In genomic region chr9:136361047-136361756, GRCh38 we compare ENCODE assay signal across 15 cellular contexts. TPM values are rescaled to one million over a fixed set of nuclear protein-coding genes. Genes with fewer than 3 reads are reported as not detected.
DNase-seq lines count a peak whose midpoint lies in the region; ATAC-seq and TF ChIP-seq lines count a peak whose summit lies in the region.
"Had no signal": no experiment of that assay in that cellular context is flagged by ENCODE, and none has a peak within 500 bp of the region (broad histone marks: within the 10 kb centered on the region; RNA-seq: fewer than 3 reads in every experiment).

No MANE protein-coding gene starts in this region.

- peak overlapping the region; percentile 0 for H2BK120ac ChIP-seq in mesenchymal stem cell (ENCODE audit: low read depth, low read length)

- no peaks in the 10 kb centered on the region for H3K27me3 ChIP-seq in heart right ventricle
- H3K27me3 ChIP-seq in mammary epithelial cell (ENCODE audit: insufficient read depth, low read length) = no peaks in the 10 kb centered on the region
- no peaks in the 10 kb centered on the region for H3K27me3 ChIP-seq in mesenchymal stem cell (ENCODE audit: control insufficient read depth in 1 of 2, insufficient read depth in 1 of 2, low read length in 2 of 2)
- no peaks in the 10 kb centered on the region for H3K27me3 ChIP-seq in upper lobe of right lung

- no peaks in the 10 kb centered on the region for H3K79me2 ChIP-seq in mammary epithelial cell (ENCODE audit: insufficient read depth, low read length)

- no peak overlapping the region for H3K4me3 Mint-ChIP-seq in immature natural killer cell
- H3K4me3 Mint-ChIP-seq: activated CD4-positive, alpha-beta T cell treated with anti-CD3 and anti-CD28 coated beads, Interleukin-2, amount 10 ng/mL, durations not matched to agents 24 days and 14 days; T-helper 2 cell treated with Interferon-gamma antibody and Interleukin-4, amounts not matched to agents 5 μg/mL and 100 μg/mL, for 36 hours had no signal

- H3K9me3 Mint-ChIP-seq in immature natural killer cell = no peaks in the 10 kb centered on the region
- H3K9me3 Mint-ChIP-seq: activated CD4-positive, alpha-beta T cell treated with anti-CD3 and anti-CD28 coated beads, Interleukin-2, amount 10 ng/mL, durations not matched to agents 24 days and 14 days; naive B cell; T-helper 2 cell treated with Interferon-gamma antibody and Interleukin-4, amounts not matched to agents 5 μg/mL and 100 μg/mL, for 36 hours had no signal

- H2BK12ac ChIP-seq in mesenchymal stem cell (ENCODE audit: low read length in 2 of 2) = peak overlapping the region in 1 of 2 experiments; percentile 89

- H3K4me3 ChIP-seq in heart right ventricle (no peak overlapping the region), mammary epithelial cell (replicated peaks in 1 of 3; ENCODE audit: insufficient read depth in 1 of 3, low read depth in 2 of 3, low read length in 3 of 3) (no peak overlapping the region), mesenchymal stem cell (ENCODE audit: insufficient read depth in 1 of 2, low read depth in 1 of 2, low read length in 2 of 2) (no peak overlapping the region), upper lobe of right lung (no peak overlapping the region)

- H3K9me3 ChIP-seq in heart right ventricle = no peaks in the 10 kb centered on the region
- no peaks in the 10 kb centered on the region for H3K9me3 ChIP-seq in mammary epithelial cell (replicated peaks; ENCODE audit: insufficient read depth, low read length)
- no peaks in the 10 kb centered on the region for H3K9me3 ChIP-seq in mesenchymal stem cell (ENCODE audit: control insufficient read depth, low read length)
- H3K9me3 ChIP-seq in upper lobe of right lung = no peaks in the 10 kb centered on the region

- H3K27ac ChIP-seq in heart right ventricle = peak overlapping the region in 9 of 10 donors; percentile 46 to 100 (median 91)
- H3K27ac ChIP-seq in mammary epithelial cell (ENCODE audit: insufficient read depth, low read depth, low read length) = no peak overlapping the region
- H3K27ac ChIP-seq in mesenchymal stem cell (ENCODE audit: low read length, poor library complexity, severe bottlenecking) = no peak overlapping the region
- peak overlapping the region; percentile 30 for H3K27ac ChIP-seq in upper lobe of right lung

- no peak overlapping the region for H2AK5ac ChIP-seq in mesenchymal stem cell (ENCODE audit: low read length, severe bottlenecking)

- peak overlapping the region; percentile 84 for H4K8ac ChIP-seq in mesenchymal stem cell (ENCODE audit: low read length)

- DNase-seq in heart right ventricle (no peak), left ventricle myocardium superior (no peak), mammary epithelial cell (no peak), mesenchymal stem cell (peak; percentile 65), upper lobe of right lung (no peak), NCI-H1092 treated with DMSO at 0.1 percent for 48 hours (lab: John Stamatoyannopoulos, UW) (no peak), immature natural killer cell (no peak)
- DNase-seq: activated CD4-positive, alpha-beta T cell treated with anti-CD3 and anti-CD28 coated beads, Interleukin-2, amount 10 ng/mL, durations not matched to agents 24 days and 14 days; foreskin melanocyte; kidney; naive B cell; NCI-H82 had no signal

- BruUV-seq in mammary epithelial cell (replicated peaks; lab: Mats Ljungman, UMichigan) = no TSS peak

- peaks cover 11% of the 10 kb centered on the region for H3K79me1 ChIP-seq in mesenchymal stem cell (replicated peaks; ENCODE audit: low read length, poor library complexity, severe bottlenecking)

- H3K36me3 Mint-ChIP-seq in immature natural killer cell = no peaks in the 10 kb centered on the region
- H3K36me3 Mint-ChIP-seq: naive B cell had no signal

- dilution Hi-C loops in mammary epithelial cell (cut with HindIII; ENCODE audit: low sequenced_read_pairs) = no loop called here

- H3K4me1 ChIP-seq in heart right ventricle = peaks cover 13 to 51% (median 31%) of the 10 kb centered on the region in 9 donors
- H3K4me1 ChIP-seq in mammary epithelial cell (ENCODE audit: insufficient read depth, low read length) = peaks cover 35% of the 10 kb centered on the region
- H3K4me1 ChIP-seq in mesenchymal stem cell (ENCODE audit: control insufficient read depth, insufficient read depth, low read depth, low read length) = peaks cover 55% of the 10 kb centered on the region
- peaks cover 12% of the 10 kb centered on the region for H3K4me1 ChIP-seq in upper lobe of right lung

- H3K27ac Mint-ChIP-seq in immature natural killer cell = no peak overlapping the region
- H3K27ac Mint-ChIP-seq: activated CD4-positive, alpha-beta T cell treated with anti-CD3 and anti-CD28 coated beads, Interleukin-2, amount 10 ng/mL, durations not matched to agents 24 days and 14 days; T-helper 2 cell treated with Interferon-gamma antibody and Interleukin-4, amounts not matched to agents 5 μg/mL and 100 μg/mL, for 36 hours had no signal

- peak overlapping the region in 1 of 2 experiments; percentile 63 for H3K23ac ChIP-seq in mesenchymal stem cell (ENCODE audit: low read length in 2 of 2)

- H3K4ac ChIP-seq in mesenchymal stem cell (ENCODE audit: low read depth in 1 of 2, low read length in 2 of 2) = peak overlapping the region; percentile 74 to 77

- TF ChIP-seq CTCF in heart right ventricle (IDR thresholded peaks at IDR 0.05) = no peak
- TF ChIP-seq CTCF in mammary epithelial cell (conservative IDR thresholded peaks at IDR 0.05 in 1 of 2, IDR thresholded peaks at IDR 0.05 in 1 of 2; ENCODE audit: extremely low read depth in 1 of 2, insufficient read depth in 1 of 2, low read depth in 1 of 2, low read length in 2 of 2) = no peak
- TF ChIP-seq CTCF in upper lobe of right lung (IDR thresholded peaks at IDR 0.05) = no peak

- CTCF ChIA-PET in mammary epithelial cell (lab: Charles Lee; ENCODE audit: low non-redundant PET) = no interaction called here

- H2BK15ac ChIP-seq in mesenchymal stem cell (ENCODE audit: low read depth, poor library complexity, severe bottlenecking) = no peak overlapping the region

- H3K4me1 Mint-ChIP-seq in immature natural killer cell = peaks cover 0 to 2% of the 10 kb centered on the region in 2 donors

- H3K36me3 ChIP-seq in heart right ventricle (peaks cover 0 to 37% (median 0%) of the 10 kb centered on the region in 9 donors), mammary epithelial cell (ENCODE audit: insufficient read depth, low read length) (no peaks in the 10 kb centered on the region), mesenchymal stem cell (ENCODE audit: control insufficient read depth in 1 of 2, insufficient read depth in 2 of 2, low read depth in 1 of 2, low read length in 2 of 2) (peaks cover 20 to 76% of the 10 kb centered on the region in 2 experiments), upper lobe of right lung (peaks cover 4% of the 10 kb centered on the region)

- peak overlapping the region in 1 of 2 experiments; percentile 94 for H3K14ac ChIP-seq in mesenchymal stem cell (ENCODE audit: low read length in 2 of 2)

- peaks cover 0 to 5% (median 2%) of the 10 kb centered on the region in 3 donors for H3K27me3 Mint-ChIP-seq in immature natural killer cell (ENCODE audit: low read depth in 3 of 3)
- H3K27me3 Mint-ChIP-seq: activated CD4-positive, alpha-beta T cell treated with anti-CD3 and anti-CD28 coated beads, Interleukin-2, amount 10 ng/mL, durations not matched to agents 24 days and 14 days had no signal

- H3K18ac ChIP-seq in mesenchymal stem cell (ENCODE audit: low read depth in 1 of 2, low read length in 2 of 2) = peak overlapping the region; percentile 69 to 90

- WGBS in heart right ventricle, 2 donors = 75 to 79% methylated on average over 43 of the region's 43 CpGs
- 55% methylated on average over 43 of the region's 43 CpGs for WGBS in mammary epithelial cell (ENCODE audit: low coverage, missing lambda C conversion rate)
- WGBS in mesenchymal stem cell = 65% methylated on average over 43 of the region's 43 CpGs

- no peak overlapping the region for H2AFZ ChIP-seq in mammary epithelial cell (ENCODE audit: low read depth, low read length)
- H2AFZ ChIP-seq in mesenchymal stem cell (ENCODE audit: low read depth, low read length) = no peak overlapping the region

- intact Hi-C loops in heart right ventricle (cut with DNase I) = loop anchor here in 1 of 10 donors (5.0 kb wide), 1 partner anchor 34 kb away; the partner anchor contains the start of gene GPSM1
- intact Hi-C loops in left ventricle myocardium superior (cut with micrococcal nuclease) = no loop called here
- intact Hi-C loops in mammary epithelial cell (cut with micrococcal nuclease) = loop anchor here (5.0 kb wide), 1 partner anchor 34 kb away; the partner anchor contains the start of gene GPSM1
- intact Hi-C loops in upper lobe of right lung (cut with DNase I) = no loop called here

- peak overlapping the region; percentile 52 for H3K4me2 ChIP-seq in mammary epithelial cell (ENCODE audit: insufficient read depth, low read depth, low read length)
- H3K4me2 ChIP-seq in mesenchymal stem cell (ENCODE audit: low read length, poor library complexity, severe bottlenecking) = no peak overlapping the region

- no peak overlapping the region for H3K9ac ChIP-seq in mammary epithelial cell (ENCODE audit: insufficient read depth, low read length)
- H3K9ac ChIP-seq in mesenchymal stem cell (ENCODE audit: low read length) = peak overlapping the region; percentile 63

- H2BK5ac ChIP-seq in mesenchymal stem cell (ENCODE audit: low read depth, low read length, poor library complexity, severe bottlenecking) = no peak overlapping the region

- ATAC-seq in heart right ventricle = no peak
- no peak for ATAC-seq in left ventricle myocardium superior
- no peak for ATAC-seq in upper lobe of right lung
- no peak for ATAC-seq in HG02884 (IDR thresholded peaks at IDR 0.05; ENCODE audit: unreplicated experiment)

- in situ Hi-C loops in mammary epithelial cell (cut with MboI; ENCODE audit: low sequenced_read_pairs in 2 of 2) = no loop called here

- peak overlapping the region; percentile 15 for H4K91ac ChIP-seq in mesenchymal stem cell (ENCODE audit: low read length)

- H4K20me1 ChIP-seq in mammary epithelial cell (ENCODE audit: insufficient read depth, low read length) = no peaks in the 10 kb centered on the region

RNA-seq across cellular contexts. Expression of gene DNLZ, which starts 2.3 kb away (rescaled TPM):
- total RNA-seq in heart right ventricle (10 to 100 TPM; 23.3 to 39.5 (median 30.7) TPM), left ventricle myocardium superior (40.2 TPM), mammary epithelial cell (10 to 100 TPM; 11.7 to 33.9 TPM), upper lobe of right lung (15.5 TPM)
- polyA plus RNA-seq in heart right ventricle (10 to 100 TPM; 37.0 to 49.2 TPM), mammary epithelial cell (13.8 TPM), immature natural killer cell (10 to 100 TPM; 58.4 to 77.4 (median 61.8) TPM)
- polyA minus RNA-seq in mammary epithelial cell = not detected
- 15.5 TPM for polyA plus RNA-seq in mesenchymal stem cell (2013, experiment 1 of 2)
- polyA plus RNA-seq in mesenchymal stem cell (2013, experiment 2 of 2) = 16.8 TPM

RNA-seq across cellular contexts. Expression of gene CARD9, which starts 12.3 kb away (rescaled TPM):
- 1 to 10 TPM in 5 of 10 donors, under 1 TPM in 4, not detected in 1; 0.21 to 2.0 (median 1.1) TPM for total RNA-seq in heart right ventricle
- 1 to 10 TPM; 1.3 to 1.6 TPM for polyA plus RNA-seq in heart right ventricle
- total RNA-seq in left ventricle myocardium superior = 0.79 TPM
- 1 to 10 TPM in 1 of 2 donors, under 1 TPM in 1; 0.47 to 1.0 TPM for total RNA-seq in mammary epithelial cell
- 0.14 TPM for polyA plus RNA-seq in mammary epithelial cell
- not detected for polyA minus RNA-seq in mammary epithelial cell
- 0.37 TPM for polyA plus RNA-seq in mesenchymal stem cell (2013, experiment 1 of 2)
- polyA plus RNA-seq in mesenchymal stem cell (2013, experiment 2 of 2) = 0.51 TPM
- total RNA-seq in upper lobe of right lung = 10.0 TPM
- polyA plus RNA-seq in immature natural killer cell = under 1 TPM in 2 of 3 donors, not detected in 1; 0.28 to 0.56 TPM
- total RNA-seq: RPMI7951 had no signal

RNA-seq across cellular contexts. Expression of gene GPSM1, which starts 33.9 kb away (rescaled TPM):
- 10 to 100 TPM; 19.4 to 50.2 (median 24.8) TPM for total RNA-seq in heart right ventricle
- 10 to 100 TPM; 26.2 to 87.8 TPM for polyA plus RNA-seq in heart right ventricle
- total RNA-seq in left ventricle myocardium superior = 61.7 TPM
- 10 to 100 TPM; 34.3 to 34.4 TPM for total RNA-seq in mammary epithelial cell
- polyA plus RNA-seq in mammary epithelial cell = 9.1 TPM
- polyA minus RNA-seq in mammary epithelial cell = 2.2 TPM
- 37.1 TPM for polyA plus RNA-seq in mesenchymal stem cell (2013, experiment 1 of 2)
- polyA plus RNA-seq in mesenchymal stem cell (2013, experiment 2 of 2) = 35.2 TPM
- 27.3 TPM for total RNA-seq in upper lobe of right lung
- 1 to 10 TPM in 1 of 3 donors, under 1 TPM in 1, not detected in 1; 0.43 to 1.3 TPM for polyA plus RNA-seq in immature natural killer cell

RNA-seq across cellular contexts. Expression of gene SNAPC4, which starts 38.8 kb away (rescaled TPM):
- total RNA-seq in heart right ventricle (1 to 10 TPM; 3.4 to 6.1 (median 4.7) TPM), left ventricle myocardium superior (4.4 TPM), mammary epithelial cell (1 to 10 TPM; 7.0 to 9.2 TPM), upper lobe of right lung (7.2 TPM)
- polyA plus RNA-seq in heart right ventricle (1 to 10 TPM; 3.0 to 8.3 TPM), mammary epithelial cell (2.9 TPM), immature natural killer cell (1 to 10 TPM in 2 of 3 donors, under 1 TPM in 1; 0.40 to 2.0 (median 1.0) TPM)
- polyA minus RNA-seq in mammary epithelial cell = 0.52 TPM
- polyA plus RNA-seq in mesenchymal stem cell (2013, experiment 1 of 2) = 6.1 TPM
- polyA plus RNA-seq in mesenchymal stem cell (2013, experiment 2 of 2) = 5.4 TPM

RNA-seq across cellular contexts. Expression of gene ENTR1, which starts 49.2 kb away (rescaled TPM):
- total RNA-seq in heart right ventricle (10 to 100 TPM; 11.5 to 26.9 (median 14.9) TPM), left ventricle myocardium superior (23.3 TPM), mammary epithelial cell (10 to 100 TPM; 28.5 to 62.0 TPM), upper lobe of right lung (36.4 TPM)
- polyA plus RNA-seq in heart right ventricle (10 to 100 TPM; 21.4 to 23.7 TPM), mammary epithelial cell (37.1 TPM), immature natural killer cell (10 to 100 TPM in 1 of 3 donors, 1 to 10 TPM in 2; 5.7 to 11.5 (median 6.2) TPM)
- polyA minus RNA-seq in mammary epithelial cell = 38.7 TPM
- polyA plus RNA-seq in mesenchymal stem cell (2013, experiment 1 of 2) = 40.7 TPM
- polyA plus RNA-seq in mesenchymal stem cell (2013, experiment 2 of 2) = 41.1 TPM

Comparison
In these comparisons a context has a peak if more than half of its experiments do, and no peak if none do; other contexts are left out.
1. H3K27ac ChIP-seq: peak in heart right ventricle (9 of 10) and upper lobe of right lung (single experiment); none in mammary epithelial cell (single experiment) and mesenchymal stem cell (single experiment).